ENCODE assay signal across 14 cellular contexts in genomic region chr1:20248954-20249612, GRCh38. TPM values are rescaled to one million over a fixed set of nuclear protein-coding genes. Genes with fewer than 3 reads are reported as not detected.
DNase-seq lines count a peak whose midpoint lies in the region; ATAC-seq and FAIRE-seq lines count a peak whose summit lies in the region.
"Had no signal": no experiment of that assay in that cellular context is flagged by ENCODE, and none has a peak within 500 bp of the region (broad histone marks: within the 10 kb centered on the region; RNA-seq: fewer than 3 reads in every experiment).

No MANE protein-coding gene starts in this region.

- DNase-seq in M059J (ENCODE audit: low read depth) (peak; percentile 11), urothelium cell line (ENCODE audit: low spot score) (no peak), NCI-H524 treated with DMSO at 0.1 percent for 48 hours (lab: John Stamatoyannopoulos, UW) (no peak), DMS79 (lab: John Stamatoyannopoulos, UW) (no peak)
- peak; percentile 79 for DNase-seq in activated CD4-positive, alpha-beta T cell treated with anti-CD3 and anti-CD28 coated beads, Interleukin-2, amount 10 ng/mL, durations not matched to agents 24 days and 14 days
- DNase-seq in central memory CD4-positive, alpha-beta T cell, result peak; percentile 19
- DNase-seq in stimulated activated CD4-positive, alpha-beta T cell treated with anti-CD3 and anti-CD28 coated beads, TNF-alpha, amount 100 ng/mL, for 4 hours (ENCODE audit: low read depth in 3 of 3), result peak; percentile 1 to 15 (median 9)
- DNase-seq: Caco-2, left ventricle myocardium superior, NCI-H446 treated with DMSO at 0.1 percent for 48 hours, pancreas had no signal

- H3K4me1 Mint-ChIP-seq in activated CD4-positive, alpha-beta T cell treated with anti-CD3 and anti-CD28 coated beads, Interleukin-2, amount 10 ng/mL, durations not matched to agents 24 days and 14 days, result peaks cover 10% of the 10 kb centered on the region

- intact Hi-C loops in activated CD4-positive, alpha-beta T cell treated with anti-CD3 and anti-CD28 coated beads, Interleukin-2, amount 10 ng/mL, durations not matched to agents 24 days and 14 days (cut with micrococcal nuclease), result no loop called here

- peak overlapping the region; percentile 86 for H3K27ac Mint-ChIP-seq in activated CD4-positive, alpha-beta T cell treated with anti-CD3 and anti-CD28 coated beads, Interleukin-2, amount 10 ng/mL, durations not matched to agents 24 days and 14 days

- peaks cover 3% of the 10 kb centered on the region for H3K9me3 Mint-ChIP-seq in activated CD4-positive, alpha-beta T cell treated with anti-CD3 and anti-CD28 coated beads, Interleukin-2, amount 10 ng/mL, durations not matched to agents 24 days and 14 days

- H3K36me3 Mint-ChIP-seq in activated CD4-positive, alpha-beta T cell treated with anti-CD3 and anti-CD28 coated beads, Interleukin-2, amount 10 ng/mL, durations not matched to agents 24 days and 14 days (ENCODE audit: low read depth), result no peaks in the 10 kb centered on the region

- H3K27me3 Mint-ChIP-seq in activated CD4-positive, alpha-beta T cell treated with anti-CD3 and anti-CD28 coated beads, Interleukin-2, amount 10 ng/mL, durations not matched to agents 24 days and 14 days, result peaks cover 2% of the 10 kb centered on the region

- no peak for ATAC-seq in GM21576 (IDR thresholded peaks at IDR 0.05; ENCODE audit: unreplicated experiment)
- ATAC-seq: left ventricle myocardium superior, pancreas had no signal

- FAIRE-seq in urothelium cell line (lab: Jason Lieb, UNC), result no peak
- FAIRE-seq: colon, frontal cortex, pancreas had no signal

- peak overlapping the region; percentile 78 for H3K4me3 Mint-ChIP-seq in activated CD4-positive, alpha-beta T cell treated with anti-CD3 and anti-CD28 coated beads, Interleukin-2, amount 10 ng/mL, durations not matched to agents 24 days and 14 days

RNA-seq across cellular contexts. Expression of gene VWA5B1, which starts 41.6 kb away (rescaled TPM):
- total RNA-seq in M059J (2014; rRNA removed; shearing (Covaris generic)), result not detected in 2 replicates
- total RNA-seq in activated CD4-positive, alpha-beta T cell treated with anti-CD3 and anti-CD28 coated beads, Interleukin-2, amount 10 ng/mL, durations not matched to agents 24 days and 14 days, result not detected in 2 replicates
- total RNA-seq: Caco-2, left ventricle myocardium superior had no signal

Comparison
In these comparisons a context has a peak if more than half of its experiments do, and no peak if none do; other contexts are left out.
1. DNase-seq: peak in M059J (single experiment), activated CD4-positive, alpha-beta T cell treated with anti-CD3 and anti-CD28 coated beads, Interleukin-2, amount 10 ng/mL, durations not matched to agents 24 days and 14 days (single experiment), central memory CD4-positive, alpha-beta T cell (single experiment) and stimulated activated CD4-positive, alpha-beta T cell treated with anti-CD3 and anti-CD28 coated beads, TNF-alpha, amount 100 ng/mL, for 4 hours (3 of 3); none in urothelium cell line (single experiment), NCI-H524 treated with DMSO at 0.1 percent for 48 hours (single experiment) and DMS79 (single experiment).